Comparison of ENCODE assay signal across 17 cellular contexts in genomic region chr1:188122646-188123045, GRCh38.
"Had no signal": no experiment of that assay in that cellular context is flagged by ENCODE, and none has a peak within 500 bp of the region (broad histone marks: within the 10 kb centered on the region; RNA-seq: fewer than 3 reads in every experiment).

No MANE protein-coding gene starts in this region.

- H3K36me3 ChIP-seq: colonic mucosa, gastroesophageal sphincter, ovary, right atrium auricular region, sigmoid colon had no signal

- ATAC-seq: esophagus mucosa, gastroesophageal sphincter, left lobe of liver, natural killer cell had no signal

- DNase-seq: colonic mucosa; dermis blood vessel endothelial cell; glutamatergic neuron; islet precursor cell; natural killer cell; nucleus accumbens; ovary; sigmoid colon; stimulated activated CD4-positive, alpha-beta T cell treated with anti-CD3 and anti-CD28 coated beads, Interleukin-12 subunit alpha, Interleukin-12 subunit beta, amount 100 ng/mL, for 4 hours; stimulated activated naive CD4-positive, alpha-beta T cell treated with Interleukin-2 at 50 U/mL for 16 hours; trophoblast cell had no signal

- H3K4me3 ChIP-seq: colonic mucosa, gastroesophageal sphincter, ovary, right atrium auricular region, sigmoid colon, skin epidermis had no signal

- FAIRE-seq: endothelial cell of umbilical vein had no signal

- H3K9me3 ChIP-seq: colonic mucosa, gastroesophageal sphincter, ovary, right atrium auricular region, sigmoid colon had no signal

- H3K27ac ChIP-seq: colonic mucosa, gastroesophageal sphincter, ovary, right atrium auricular region, sigmoid colon, skin epidermis had no signal

- H3K4me1 ChIP-seq: colonic mucosa, gastroesophageal sphincter, right atrium auricular region, sigmoid colon had no signal

- H3K27me3 ChIP-seq: colonic mucosa, gastroesophageal sphincter, ovary, right atrium auricular region, sigmoid colon had no signal
